ENCODE assay signal across 19 cellular contexts in genomic region chr16:86193528-86194193, GRCh38.
"Had no signal": no experiment of that assay in that cellular context is flagged by ENCODE, and none has a peak within 500 bp of the region (broad histone marks: within the 10 kb centered on the region; RNA-seq: fewer than 3 reads in every experiment).

No MANE protein-coding gene starts in this region.

- H3K4me3 Mint-ChIP-seq: brain; dendritic cell treated with granulocyte-macrophage colony-stimulating factor and Interleukin-4, amounts not matched to agents 40 ng/mL and 50 ng/mL, for 4 days; naive thymus-derived CD8-positive, alpha-beta T cell had no signal

- H3K36me3 Mint-ChIP-seq: activated naive CD4-positive, alpha-beta T cell treated with anti-CD3 and anti-CD28 coated beads, Interleukin-2, amount 50 U/mL, for 72 hours; brain; naive thymus-derived CD8-positive, alpha-beta T cell had no signal

- H3K27ac ChIP-seq: tibial artery, vagina had no signal

- H3K9me3 Mint-ChIP-seq: activated naive CD4-positive, alpha-beta T cell treated with anti-CD3 and anti-CD28 coated beads, Interleukin-2, amount 50 U/mL, for 72 hours; dendritic cell treated with granulocyte-macrophage colony-stimulating factor and Interleukin-4, amounts not matched to agents 40 ng/mL and 50 ng/mL, for 4 days; naive thymus-derived CD8-positive, alpha-beta T cell had no signal

- H3K4me1 ChIP-seq: tibial artery, vagina had no signal

- DNase-seq: activated CD4-positive, alpha-beta T cell treated with anti-CD3 and anti-CD28 coated beads for 1 hour; activated CD4-positive, alpha-beta T cell treated with anti-CD3 and anti-CD28 coated beads, Interleukin-2, amount 50 U/mL, for 1 hour; activated T-cell treated with anti-CD3 and anti-CD28 coated beads, Interleukin-2, amount 50 U/mL, for 1 hour; aorta; caudate nucleus; effector CD4-positive, alpha-beta T cell; hypothalamus; left ventricle myocardium superior; naive thymus-derived CD8-positive, alpha-beta T cell; retina; stimulated activated CD4-positive, alpha-beta T cell treated with anti-CD3 and anti-CD28 coated beads, Interleukin-4, amount 100 ng/mL, for 24 hours; stimulated activated naive CD8-positive, alpha-beta T cell treated with anti-CD3 and anti-CD28 coated beads, Interleukin-15, Interleukin-2, amounts not matched to agents 100 U/mL and 50 U/mL, for 24 hours; T-helper 1 cell; tibial artery had no signal

- H3K27me3 ChIP-seq: vagina had no signal

- H3K4me1 Mint-ChIP-seq: naive thymus-derived CD8-positive, alpha-beta T cell had no signal

- ATAC-seq: activated naive CD4-positive, alpha-beta T cell treated with anti-CD3 and anti-CD28 coated beads, Interleukin-2, amount 50 U/mL, for 72 hours; left ventricle myocardium superior; naive thymus-derived CD8-positive, alpha-beta T cell; stimulated activated naive CD8-positive, alpha-beta T cell treated with anti-CD3 and anti-CD28 coated beads, Interleukin-15, Interleukin-2, amounts not matched to agents 100 U/mL and 50 U/mL, for 24 hours had no signal

- H3K27ac Mint-ChIP-seq: activated naive CD4-positive, alpha-beta T cell treated with anti-CD3 and anti-CD28 coated beads, Interleukin-2, amount 50 U/mL, for 72 hours; brain; dendritic cell treated with granulocyte-macrophage colony-stimulating factor and Interleukin-4, amounts not matched to agents 40 ng/mL and 50 ng/mL, for 4 days; naive thymus-derived CD8-positive, alpha-beta T cell; progenitor cell of endocrine pancreas had no signal

- H3K36me3 ChIP-seq: tibial artery, vagina had no signal

- H3K4me3 ChIP-seq: tibial artery, vagina had no signal

- H3K9me3 ChIP-seq: tibial artery, vagina had no signal
